In genomic region chr7:119724041-119724792, GRCh38 we compare ENCODE assay signal across 19 cellular contexts.
DNase-seq lines count a peak whose midpoint lies in the region; ATAC-seq and TF ChIP-seq lines count a peak whose summit lies in the region.
"Had no signal": no experiment of that assay in that cellular context is flagged by ENCODE, and none has a peak within 500 bp of the region (broad histone marks: within the 10 kb centered on the region; RNA-seq: fewer than 3 reads in every experiment).

No MANE protein-coding gene starts in this region.

- H3K27ac Mint-ChIP-seq in WTC11 = no peak overlapping the region
- H3K27ac Mint-ChIP-seq in activated CD4-positive, alpha-beta T cell treated with anti-CD3 and anti-CD28 coated beads, Interleukin-2, amount 10 ng/mL, durations not matched to agents 7 days and 5 days = no peak overlapping the region
- H3K27ac Mint-ChIP-seq: CD8-positive, alpha-beta T cell; H9; IgD-negative memory B cell had no signal

- H2BK5ac ChIP-seq in mesenchymal stem cell (ENCODE audit: low read depth, low read length, poor library complexity, severe bottlenecking) (no peak overlapping the region), mesendoderm (ENCODE audit: low read length) (no peak overlapping the region)

- no peak overlapping the region for H3K4me3 Mint-ChIP-seq in WTC11
- no peak overlapping the region for H3K4me3 Mint-ChIP-seq in activated CD4-positive, alpha-beta T cell treated with anti-CD3 and anti-CD28 coated beads, Interleukin-2, amount 10 ng/mL, durations not matched to agents 7 days and 5 days
- H3K4me3 Mint-ChIP-seq: CD8-positive, alpha-beta T cell; H9; IgD-negative memory B cell had no signal

- intact Hi-C loops in Right ventricle myocardium inferior (cut with DNase I) (no loop called here), left cardiac atrium (cut with DNase I) (no loop called here)

- ATAC-seq in Right ventricle myocardium inferior (no peak), left cardiac atrium (no peak), WTC11 (peak; percentile 61)
- ATAC-seq: CD8-positive, alpha-beta T cell had no signal

- no peaks in the 10 kb centered on the region for H3K27me3 ChIP-seq in mesenchymal stem cell (ENCODE audit: control insufficient read depth in 1 of 2, insufficient read depth in 1 of 2, low read length in 2 of 2)
- H3K27me3 ChIP-seq in mesendoderm (ENCODE audit: insufficient read depth, low read length, poor library complexity) = no peaks in the 10 kb centered on the region
- H3K27me3 ChIP-seq: BLaER1 treated with 17β-estradiol and CSF1 and Interleukin-3, amounts not matched to agents 10 nM and 100 nM had no signal

- no peaks in the 10 kb centered on the region for H3K79me1 ChIP-seq in mesenchymal stem cell (replicated peaks; ENCODE audit: low read length, poor library complexity, severe bottlenecking)
- H3K79me1 ChIP-seq in mesendoderm (ENCODE audit: low read length) = no peaks in the 10 kb centered on the region

- TF ChIP-seq CTCF in WTC11 (IDR thresholded peaks at IDR 0.05) = no peak

- H2BK15ac ChIP-seq in mesenchymal stem cell (ENCODE audit: low read depth, poor library complexity, severe bottlenecking) (no peak overlapping the region), mesendoderm (replicated peaks; ENCODE audit: low read depth) (no peak overlapping the region)

- no peak overlapping the region for H3K4ac ChIP-seq in mesenchymal stem cell (ENCODE audit: low read depth in 1 of 2, low read length in 2 of 2)
- no peak overlapping the region for H3K4ac ChIP-seq in mesendoderm (ENCODE audit: low read depth, low read length)

- no peaks in the 10 kb centered on the region for H3K9me3 Mint-ChIP-seq in WTC11
- no peaks in the 10 kb centered on the region for H3K9me3 Mint-ChIP-seq in activated CD4-positive, alpha-beta T cell treated with anti-CD3 and anti-CD28 coated beads, Interleukin-2, amount 10 ng/mL, durations not matched to agents 7 days and 5 days
- H3K9me3 Mint-ChIP-seq: H9 had no signal

- no peak overlapping the region for H3K18ac ChIP-seq in mesenchymal stem cell (ENCODE audit: low read depth in 1 of 2, low read length in 2 of 2)
- H3K18ac ChIP-seq in mesendoderm (ENCODE audit: low read length) = no peak overlapping the region

- no peak overlapping the region for H2AFZ ChIP-seq in mesenchymal stem cell (ENCODE audit: low read depth, low read length)
- H2AFZ ChIP-seq: PC-9 had no signal

- DNase-seq in Right ventricle myocardium inferior (ENCODE audit: missing footprints) = peak; percentile 62
- no peak for DNase-seq in left cardiac atrium
- no peak for DNase-seq in WTC11 (ENCODE audit: low spot score)
- DNase-seq in mesenchymal stem cell = no peak
- no peak for DNase-seq in mesendoderm
- DNase-seq in activated CD4-positive, alpha-beta T cell treated with anti-CD3 and anti-CD28 coated beads, Interleukin-2, amount 10 ng/mL, durations not matched to agents 7 days and 5 days = no peak
- DNase-seq in activated CD4-positive, alpha-beta T cell treated with anti-CD3 and anti-CD28 coated beads, Interleukin-2, amount 50 U/mL, for 4 hours = no peak
- DNase-seq: CD8-positive, alpha-beta T cell; H9; Kasumi-1; MM.1S; NCI-H1092; NCI-H1436 treated with DMSO at 0.1 percent for 48 hours; NCI-H2081 treated with DMSO at 0.1 percent for 48 hours; NCI-H510A treated with DMSO at 0.1 percent for 48 hours; PC-9 had no signal

- H4K8ac ChIP-seq in mesenchymal stem cell (ENCODE audit: low read length) = no peak overlapping the region
- no peak overlapping the region for H4K8ac ChIP-seq in mesendoderm (ENCODE audit: low read depth, low read length)

- no peaks in the 10 kb centered on the region for H3K27me3 Mint-ChIP-seq in WTC11 (ENCODE audit: low read depth)
- no peaks in the 10 kb centered on the region for H3K27me3 Mint-ChIP-seq in activated CD4-positive, alpha-beta T cell treated with anti-CD3 and anti-CD28 coated beads, Interleukin-2, amount 10 ng/mL, durations not matched to agents 7 days and 5 days
- H3K27me3 Mint-ChIP-seq: IgD-negative memory B cell had no signal

- POLR2A ChIA-PET in WTC11 (lab: Charles Lee) = no interaction called here
- POLR2A ChIA-PET in activated CD4-positive, alpha-beta T cell treated with anti-CD3 and anti-CD28 coated beads, Interleukin-2, amount 10 ng/mL, durations not matched to agents 7 days and 5 days (lab: Charles Lee) = no interaction called here

- H4K5ac ChIP-seq in mesendoderm (ENCODE audit: low read length) = no peak overlapping the region

- no peaks in the 10 kb centered on the region for H3K9me3 ChIP-seq in mesenchymal stem cell (ENCODE audit: control insufficient read depth, low read length)
- H3K9me3 ChIP-seq: BLaER1 treated with 17β-estradiol and CSF1 and Interleukin-3, amounts not matched to agents 10 nM and 100 nM had no signal

- no peaks in the 10 kb centered on the region for H3K36me3 Mint-ChIP-seq in WTC11
- no peaks in the 10 kb centered on the region for H3K36me3 Mint-ChIP-seq in activated CD4-positive, alpha-beta T cell treated with anti-CD3 and anti-CD28 coated beads, Interleukin-2, amount 10 ng/mL, durations not matched to agents 7 days and 5 days (ENCODE audit: low read depth)
- H3K36me3 Mint-ChIP-seq: CD8-positive, alpha-beta T cell; IgD-negative memory B cell had no signal

- H3K14ac ChIP-seq in mesenchymal stem cell (ENCODE audit: low read length in 2 of 2) = no peak overlapping the region

- H3K36me3 ChIP-seq in mesenchymal stem cell (ENCODE audit: control insufficient read depth in 1 of 2, insufficient read depth in 2 of 2, low read depth in 1 of 2, low read length in 2 of 2) (no peaks in the 10 kb centered on the region), mesendoderm (ENCODE audit: control insufficient read depth, insufficient read depth, low read length) (no peaks in the 10 kb centered on the region)
- H3K36me3 ChIP-seq: BLaER1 treated with 17β-estradiol and CSF1 and Interleukin-3, amounts not matched to agents 10 nM and 100 nM had no signal

- H3K4me1 Mint-ChIP-seq in WTC11 = peaks cover 3% of the 10 kb centered on the region; the same call in 1 of the 2 replicates
- no peaks in the 10 kb centered on the region for H3K4me1 Mint-ChIP-seq in activated CD4-positive, alpha-beta T cell treated with anti-CD3 and anti-CD28 coated beads, Interleukin-2, amount 10 ng/mL, durations not matched to agents 7 days and 5 days
- H3K4me1 Mint-ChIP-seq: IgD-negative memory B cell had no signal

- 85% methylated on average over 12 of the region's 13 CpGs for WGBS in mesenchymal stem cell
- WGBS in mesendoderm (ENCODE audit: extremely low coverage, insufficient coverage, low lambda C conversion rate) = no CpG with 5 or more reads among the region's 13 CpGs

- no peak overlapping the region for H3K9ac ChIP-seq in mesenchymal stem cell (ENCODE audit: low read length)
- H3K9ac ChIP-seq in mesendoderm (ENCODE audit: low read length) = no peak overlapping the region
- H3K9ac ChIP-seq: BLaER1 treated with 17β-estradiol and CSF1 and Interleukin-3, amounts not matched to agents 10 nM and 100 nM had no signal

- no peak overlapping the region for H2BK12ac ChIP-seq in mesenchymal stem cell (ENCODE audit: low read length in 2 of 2)

- no peak overlapping the region for H3K23ac ChIP-seq in mesenchymal stem cell (ENCODE audit: low read length in 2 of 2)
- no peak overlapping the region for H3K23ac ChIP-seq in mesendoderm (ENCODE audit: low read length)

- no peaks in the 10 kb centered on the region for H3K79me2 ChIP-seq in mesendoderm (ENCODE audit: control insufficient read depth, insufficient read depth, low read length)

- H4K91ac ChIP-seq in mesenchymal stem cell (ENCODE audit: low read length) = peak overlapping the region; percentile 12

- H3K4me1 ChIP-seq in mesenchymal stem cell (ENCODE audit: control insufficient read depth, insufficient read depth, low read depth, low read length) (no peaks in the 10 kb centered on the region), mesendoderm (ENCODE audit: control insufficient read depth, low read depth, low read length) (no peaks in the 10 kb centered on the region)
- H3K4me1 ChIP-seq: BLaER1 treated with 17β-estradiol and CSF1 and Interleukin-3, amounts not matched to agents 10 nM and 100 nM had no signal

- H2BK120ac ChIP-seq in mesenchymal stem cell (ENCODE audit: low read depth, low read length) (no peak overlapping the region), mesendoderm (ENCODE audit: low read depth, low read length) (no peak overlapping the region)

- H3K4me2 ChIP-seq in mesenchymal stem cell (ENCODE audit: low read length, poor library complexity, severe bottlenecking) (no peak overlapping the region), mesendoderm (ENCODE audit: low read length) (no peak overlapping the region)
- H3K4me2 ChIP-seq: BLaER1 treated with 17β-estradiol and CSF1 and Interleukin-3, amounts not matched to agents 10 nM and 100 nM; PC-9 had no signal

- no peak overlapping the region for H3K4me3 ChIP-seq in mesenchymal stem cell (ENCODE audit: insufficient read depth in 1 of 2, low read depth in 1 of 2, low read length in 2 of 2)
- H3K4me3 ChIP-seq in mesendoderm (ENCODE audit: low read length) = no peak overlapping the region
- H3K4me3 ChIP-seq: BLaER1 treated with 17β-estradiol and CSF1 and Interleukin-3, amounts not matched to agents 10 nM and 100 nM; PC-9 had no signal

- CTCF ChIA-PET in WTC11 (lab: Charles Lee) = no interaction called here
- CTCF ChIA-PET in activated CD4-positive, alpha-beta T cell treated with anti-CD3 and anti-CD28 coated beads, Interleukin-2, amount 10 ng/mL, durations not matched to agents 7 days and 5 days (lab: Charles Lee) = interaction anchor here (0.5 kb wide), 1 partner anchor 42 kb away, joined by 3 read pairs; no protein-coding TSS in a partner anchor

- H2AK5ac ChIP-seq in mesenchymal stem cell (ENCODE audit: low read length, severe bottlenecking) = no peak overlapping the region
- H2AK5ac ChIP-seq in mesendoderm (ENCODE audit: low read length) = no peak overlapping the region

- no peak overlapping the region for H3K56ac ChIP-seq in mesendoderm (ENCODE audit: low read length)

- H3K27ac ChIP-seq in mesenchymal stem cell (ENCODE audit: low read length, poor library complexity, severe bottlenecking) (no peak overlapping the region), mesendoderm (ENCODE audit: low read depth, low read length) (no peak overlapping the region)
- H3K27ac ChIP-seq: BLaER1 treated with 17β-estradiol and CSF1 and Interleukin-3, amounts not matched to agents 10 nM and 100 nM; PC-9; RWPE1 had no signal
